19 cellular contexts compared by ENCODE assay signal in the genomic region with DNA sequence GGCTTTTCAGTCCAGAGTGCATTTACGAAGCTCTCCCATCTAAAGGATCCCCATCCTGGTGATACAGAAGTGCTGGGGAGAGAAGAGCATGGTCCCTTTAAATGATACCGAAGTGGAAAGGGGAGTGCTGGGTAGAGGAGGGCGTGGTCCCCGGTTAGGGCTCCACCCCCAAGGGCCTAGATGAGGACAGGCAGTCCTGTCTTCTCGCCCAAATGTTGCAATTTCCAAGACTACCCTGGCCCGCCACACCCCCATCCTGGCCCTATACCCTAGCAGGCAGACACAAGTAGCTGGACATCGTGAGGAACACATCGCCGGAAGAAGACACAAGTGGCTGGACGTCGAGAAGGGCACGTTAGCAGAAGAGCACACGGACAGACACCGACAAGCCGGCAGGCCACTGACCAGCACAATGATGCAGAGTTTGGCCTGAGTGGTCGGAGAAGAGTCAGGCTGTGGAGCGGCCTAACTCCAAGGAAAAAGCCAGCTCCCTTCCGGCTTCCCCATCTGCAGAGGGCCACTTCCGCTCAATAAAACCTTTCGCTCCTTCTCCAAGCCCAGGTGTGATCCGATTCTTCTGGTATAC.
"Had no signal": no experiment of that assay in that cellular context is flagged by ENCODE, and none has a peak within 500 bp of the region (broad histone marks: within the 10 kb centered on the region; RNA-seq: fewer than 3 reads in every experiment).

No MANE protein-coding gene starts in this region.

- H3K4me1 ChIP-seq: adrenal gland, psoas muscle, right lobe of liver, upper lobe of right lung had no signal

- DNase-seq: activated CD4-positive, alpha-beta T cell treated with anti-CD3 and anti-CD28 coated beads for 1 hour; activated effector memory CD4-positive, alpha-beta T cell treated with anti-CD3 and anti-CD28 coated beads, Interleukin-2, amount 50 U/mL, for 16 hours; activated T-cell treated with anti-CD3 and anti-CD28 coated beads, Interleukin-2, amount 50 U/mL, for 72 hours; effector CD8-positive, alpha-beta T cell; kidney; mammary epithelial cell; midbrain; right lobe of liver; stimulated activated CD4-positive, alpha-beta T cell treated with anti-CD3 and anti-CD28 coated beads, Interleukin-4, amount 100 ng/mL, for 1 hour; stomach; upper lobe of right lung had no signal

- H3K4me3 ChIP-seq: adrenal gland, esophagus muscularis mucosa, psoas muscle, right lobe of liver, smooth muscle cell, stomach, upper lobe of right lung had no signal

- H3K4me2 ChIP-seq: smooth muscle cell had no signal

- H3K36me3 ChIP-seq: adrenal gland, esophagus muscularis mucosa, right lobe of liver, stomach, upper lobe of right lung had no signal

- H3K27ac Mint-ChIP-seq: activated naive CD4-positive, alpha-beta T cell treated with anti-CD3 and anti-CD28 coated beads, Interleukin-2, amount 50 U/mL, for 72 hours; activated T-cell treated with anti-CD3 and anti-CD28 coated beads, Interleukin-2, amount 50 U/mL, for 72 hours had no signal

- H3K36me3 Mint-ChIP-seq: activated naive CD4-positive, alpha-beta T cell treated with anti-CD3 and anti-CD28 coated beads, Interleukin-2, amount 50 U/mL, for 72 hours had no signal

- H3K4me3 Mint-ChIP-seq: activated T-cell treated with anti-CD3 and anti-CD28 coated beads, Interleukin-2, amount 50 U/mL, for 72 hours; nephron had no signal

- ATAC-seq: activated naive CD4-positive, alpha-beta T cell treated with anti-CD3 and anti-CD28 coated beads, Interleukin-2, amount 50 U/mL, for 72 hours; activated T-cell treated with anti-CD3 and anti-CD28 coated beads, Interleukin-2, amount 50 U/mL, for 72 hours had no signal

- H3K27ac ChIP-seq: adrenal gland, psoas muscle, right lobe of liver, stomach had no signal

- FAIRE-seq: bronchial epithelial cell, endothelial cell of umbilical vein, kidney had no signal

- H3K9me3 ChIP-seq: adrenal gland, esophagus muscularis mucosa, psoas muscle, right lobe of liver, stomach, upper lobe of right lung had no signal

- H3K9me3 Mint-ChIP-seq: activated naive CD4-positive, alpha-beta T cell treated with anti-CD3 and anti-CD28 coated beads, Interleukin-2, amount 50 U/mL, for 72 hours; nephron had no signal

- H3K27me3 ChIP-seq: adrenal gland, esophagus muscularis mucosa, right lobe of liver, stomach, upper lobe of right lung had no signal
